Comparison of ENCODE assay signal across 15 cellular contexts in genomic region chr10:65566906-65567305, GRCh38.
DNase-seq lines count a peak whose midpoint lies in the region; ATAC-seq and TF ChIP-seq lines count a peak whose summit lies in the region.
"Had no signal": no experiment of that assay in that cellular context is flagged by ENCODE, and none has a peak within 500 bp of the region (broad histone marks: within the 10 kb centered on the region; RNA-seq: fewer than 3 reads in every experiment).

No MANE protein-coding gene starts in this region.

- H3K27me3 ChIP-seq in Karpas-422 (ENCODE audit: low read length) (no peaks in the 10 kb centered on the region), smooth muscle cell (ENCODE audit: low read depth) (no peaks in the 10 kb centered on the region)
- H3K27me3 ChIP-seq: BE2C had no signal

- H3K36me3 Mint-ChIP-seq in neural crest cell (ENCODE audit: low read depth) = no peaks in the 10 kb centered on the region
- H3K36me3 Mint-ChIP-seq: CD4-positive, alpha-beta memory T cell had no signal

- H3K4me3 ChIP-seq in Karpas-422 (ENCODE audit: low read length) (no peak overlapping the region), smooth muscle cell (no peak overlapping the region)
- H3K4me3 ChIP-seq: A549 had no signal

- no peaks in the 10 kb centered on the region for H3K79me2 ChIP-seq in Karpas-422 (ENCODE audit: low read length)
- no peaks in the 10 kb centered on the region for H3K79me2 ChIP-seq in smooth muscle cell (ENCODE audit: low read depth)

- no peaks in the 10 kb centered on the region for H3K9me2 ChIP-seq in Karpas-422 (replicated peaks; ENCODE audit: insufficient read depth, low read length)

- H3K27ac ChIP-seq in Karpas-422 (ENCODE audit: low read length) = no peak overlapping the region
- H3K27ac ChIP-seq in smooth muscle cell (ENCODE audit: low read depth) = no peak overlapping the region
- H3K27ac ChIP-seq: A549, C4-2B had no signal

- no peaks in the 10 kb centered on the region for H3F3A ChIP-seq in smooth muscle cell (ENCODE audit: low read depth)

- peaks cover 4% of the 10 kb centered on the region for H3K9me3 Mint-ChIP-seq in neural crest cell

- no peak for ATAC-seq in GM18502 (IDR thresholded peaks at IDR 0.05; ENCODE audit: poor library complexity, unreplicated experiment)
- ATAC-seq: A549, HepG2 had no signal

- DNase-seq in Karpas-422 = no peak
- peak; percentile 25 for DNase-seq in astrocyte of the hippocampus (ENCODE audit: low read depth, low spot score)
- no peak for DNase-seq in neural crest cell (ENCODE audit: low read depth, low spot score)
- no peak for DNase-seq in smooth muscle cell (lab: John Stamatoyannopoulos, UW; ENCODE audit: unreplicated experiment)
- no peak for DNase-seq in NCI-H510A (lab: John Stamatoyannopoulos, UW)
- DNase-seq in ecto neural progenitor cell (ENCODE audit: low spot score) = no peak
- DNase-seq: BE2C; CD4-positive, alpha-beta memory T cell; DMS153; GF-D8; H7 had no signal

- H3K4me1 ChIP-seq in Karpas-422 (ENCODE audit: low read length) (peaks cover 36% of the 10 kb centered on the region), smooth muscle cell (ENCODE audit: low read depth) (peaks cover 5% of the 10 kb centered on the region)
- H3K4me1 ChIP-seq: BE2C had no signal

- no peaks in the 10 kb centered on the region for H3K27me3 Mint-ChIP-seq in neural crest cell (ENCODE audit: low read depth)
- H3K27me3 Mint-ChIP-seq: CD4-positive, alpha-beta memory T cell had no signal

- no peaks in the 10 kb centered on the region for H4K20me1 ChIP-seq in Karpas-422 (ENCODE audit: insufficient read depth, low read depth, low read length)
- H4K20me1 ChIP-seq in smooth muscle cell (ENCODE audit: low read depth) = no peaks in the 10 kb centered on the region

- H3K36me3 ChIP-seq in Karpas-422 (ENCODE audit: insufficient read depth, low read length) (no peaks in the 10 kb centered on the region; the same call in 1 of the 2 replicates), smooth muscle cell (ENCODE audit: low read depth) (no peaks in the 10 kb centered on the region)
- H3K36me3 ChIP-seq: BE2C had no signal

- WGBS in smooth muscle cell (ENCODE audit: low lambda C conversion rate) = 93% methylated on average over 2 of the region's 2 CpGs

- H3K4me1 Mint-ChIP-seq in neural crest cell = peaks cover 31% of the 10 kb centered on the region
- H3K4me1 Mint-ChIP-seq: CD4-positive, alpha-beta memory T cell had no signal

- H3K4me3 Mint-ChIP-seq in neural crest cell = no peak overlapping the region
- H3K4me3 Mint-ChIP-seq: CD4-positive, alpha-beta memory T cell had no signal

- TF ChIP-seq CTCF in neural crest cell (conservative IDR thresholded peaks at IDR 0.05) = no peak
- TF ChIP-seq CTCF in smooth muscle cell (IDR thresholded peaks at IDR 0.05; ENCODE audit: borderline replicate concordance, insufficient read depth, poor library complexity, severe bottlenecking) = no peak

- H3K9me3 ChIP-seq in Karpas-422 (ENCODE audit: low read length) (no peaks in the 10 kb centered on the region), smooth muscle cell (replicated peaks; ENCODE audit: low read depth) (no peaks in the 10 kb centered on the region)
- H3K9me3 ChIP-seq: A549, BE2C had no signal

- H3K27ac Mint-ChIP-seq in neural crest cell (ENCODE audit: unreplicated experiment) = peak overlapping the region; percentile 57
- H3K27ac Mint-ChIP-seq: CD4-positive, alpha-beta memory T cell had no signal

- H3K4me2 ChIP-seq in Karpas-422 (ENCODE audit: low read depth, low read length, poor library complexity, severe bottlenecking) (peak overlapping the region; percentile 16), smooth muscle cell (no peak overlapping the region)
- H3K4me2 ChIP-seq: A549 had no signal

- H2AFZ ChIP-seq in Karpas-422 (ENCODE audit: low read length) = peak overlapping the region; percentile 53
- peak overlapping the region; percentile 31 for H2AFZ ChIP-seq in smooth muscle cell (ENCODE audit: low read depth)

- no peak overlapping the region for H3K9ac ChIP-seq in Karpas-422 (ENCODE audit: low read length)
- no peak overlapping the region for H3K9ac ChIP-seq in smooth muscle cell (ENCODE audit: low read depth)
